17 cellular contexts compared by ENCODE assay signal in the genomic region with DNA sequence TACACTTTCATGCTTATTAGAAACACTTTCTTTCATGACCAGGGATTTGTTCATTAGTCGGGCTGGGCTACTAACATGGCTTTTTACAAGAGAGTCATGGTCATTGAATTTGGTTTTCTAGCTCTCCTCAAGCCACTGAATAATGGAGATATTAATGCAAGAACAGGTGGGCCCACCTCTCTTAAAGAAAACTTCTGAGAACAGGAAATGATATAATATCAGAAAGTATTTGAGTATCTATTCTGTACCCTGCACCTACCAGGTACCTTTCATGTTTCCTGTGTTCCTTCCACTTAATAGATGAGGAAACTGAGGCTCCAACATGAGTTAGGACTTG.
DNase-seq lines count a peak whose midpoint lies in the region; ATAC-seq and TF ChIP-seq lines count a peak whose summit lies in the region.
"Had no signal": no experiment of that assay in that cellular context is flagged by ENCODE, and none has a peak within 500 bp of the region (broad histone marks: within the 10 kb centered on the region; RNA-seq: fewer than 3 reads in every experiment).

No MANE protein-coding gene starts in this region.

- 0 out of 2 replicates have a peak overlapping the region, but pooled peaks have one; percentile 69 for H3K27ac ChIP-seq in PC-3 (ENCODE audit: low read length)

- CTCF ChIA-PET in PC-3 (lab: Charles Lee), result no interaction called here

- intact Hi-C loops in PC-3 (cut with micrococcal nuclease), result loop anchor here (2.0 kb wide), 1 partner anchor 20 kb away; no protein-coding TSS in a partner anchor

- peaks cover 25% of the 10 kb centered on the region for H3K4me1 ChIP-seq in PC-3 (ENCODE audit: insufficient read depth, low read length)
- H3K4me1 ChIP-seq: BE2C had no signal

- no peaks in the 10 kb centered on the region for H4K20me1 ChIP-seq in PC-3 (ENCODE audit: low read length)

- no peaks in the 10 kb centered on the region for H3K79me2 ChIP-seq in PC-3 (ENCODE audit: low read length)

- H3K4me1 Mint-ChIP-seq in brain (peaks cover 47% of the 10 kb centered on the region), mesothelial cell of epicardium (peaks cover 27% of the 10 kb centered on the region), type B pancreatic cell (ENCODE audit: unreplicated experiment) (peaks cover 44% of the 10 kb centered on the region)
- H3K4me1 Mint-ChIP-seq: CD4-positive, CD25-positive, alpha-beta regulatory T cell; CD8-positive, alpha-beta memory T cell had no signal

- H3K36me3 Mint-ChIP-seq in brain, result no peaks in the 10 kb centered on the region
- no peaks in the 10 kb centered on the region for H3K36me3 Mint-ChIP-seq in mesothelial cell of epicardium
- H3K36me3 Mint-ChIP-seq in type B pancreatic cell, result no peaks in the 10 kb centered on the region
- H3K36me3 Mint-ChIP-seq: CD4-positive, CD25-positive, alpha-beta regulatory T cell; CD8-positive, alpha-beta memory T cell had no signal

- H3K27ac Mint-ChIP-seq in brain (peak overlapping the region in 3 of 5 experiments; percentile 6 to 89 (median 73)), mesothelial cell of epicardium (peak overlapping the region; percentile 55), type B pancreatic cell (no peak overlapping the region)
- H3K27ac Mint-ChIP-seq: CD4-positive, CD25-positive, alpha-beta regulatory T cell; CD8-positive, alpha-beta memory T cell had no signal

- no peaks in the 10 kb centered on the region for H3K9me2 ChIP-seq in PC-3 (replicated peaks; ENCODE audit: low read length)

- POLR2A ChIA-PET in PC-3 (lab: Charles Lee; ENCODE audit: unreplicated experiment), result interaction anchor here (1.0 kb wide), 1 partner anchor 37 kb away, joined by 5 read pairs; no protein-coding TSS in a partner anchor

- H3K4me3 Mint-ChIP-seq in brain (peak overlapping the region in 3 of 5 experiments; percentile 19 to 69 (median 47)), mesothelial cell of epicardium (no peak overlapping the region), type B pancreatic cell (peak overlapping the region; percentile 23)
- H3K4me3 Mint-ChIP-seq: CD8-positive, alpha-beta memory T cell had no signal

- ATAC-seq in PC-3 (no peak), GM21367 (IDR thresholded peaks at IDR 0.05; ENCODE audit: unreplicated experiment) (no peak)
- ATAC-seq: HCT116 had no signal

- DNase-seq in PC-3, result no peak
- DNase-seq in mesothelial cell of epicardium (ENCODE audit: low spot score in 2 of 2, unreplicated experiment in 2 of 2), result no peak
- no peak for DNase-seq in type B pancreatic cell (ENCODE audit: extremely low spot score, unreplicated experiment)
- DNase-seq in activated CD4-positive, CD25-positive, alpha-beta regulatory T cell treated with anti-CD3 and anti-CD28 coated beads, Interleukin-2, amount 50 U/mL, for 72 hours, result no peak
- DNase-seq in NCI-H2029 treated with DMSO at 0.1 percent for 48 hours (lab: John Stamatoyannopoulos, UW), result no peak
- DNase-seq: BE2C; CD4-positive, CD25-positive, alpha-beta regulatory T cell; CD8-positive, alpha-beta memory T cell; COR-L47; DMS 273 treated with DMSO at 0.1 percent for 48 hours; GDM1; GOT3; H7; IMR-90 had no signal

- no peak overlapping the region for H2AFZ ChIP-seq in PC-3 (ENCODE audit: low read length)

- H3K9me3 Mint-ChIP-seq in brain (peaks cover 0 to 4% (median 0%) of the 10 kb centered on the region in 5 experiments), mesothelial cell of epicardium (no peaks in the 10 kb centered on the region), type B pancreatic cell (no peaks in the 10 kb centered on the region)
- H3K9me3 Mint-ChIP-seq: CD4-positive, CD25-positive, alpha-beta regulatory T cell; CD8-positive, alpha-beta memory T cell had no signal

- no peaks in the 10 kb centered on the region for H3K9me3 ChIP-seq in PC-3 (ENCODE audit: low read length)
- H3K9me3 ChIP-seq: BE2C had no signal

- no peaks in the 10 kb centered on the region for H3K36me3 ChIP-seq in PC-3 (ENCODE audit: low read depth, low read length)
- H3K36me3 ChIP-seq: BE2C had no signal

- H3K4me2 ChIP-seq in PC-3 (ENCODE audit: low read length), result no peak overlapping the region

- H3K27me3 ChIP-seq in PC-3 (ENCODE audit: low read length), result no peaks in the 10 kb centered on the region
- H3K27me3 ChIP-seq: BE2C had no signal

- no peak overlapping the region for H3K4me3 ChIP-seq in PC-3 (ENCODE audit: low read length)

- no peak overlapping the region for H3K9ac ChIP-seq in PC-3 (ENCODE audit: low read length)

- H3K27me3 Mint-ChIP-seq in brain, result peaks cover 25% of the 10 kb centered on the region
- H3K27me3 Mint-ChIP-seq in mesothelial cell of epicardium (ENCODE audit: low read depth), result peaks cover 17% of the 10 kb centered on the region
- H3K27me3 Mint-ChIP-seq in type B pancreatic cell, result peaks cover 28% of the 10 kb centered on the region

- no peak for TF ChIP-seq CTCF in PC-3 (conservative IDR thresholded peaks at IDR 0.05; ENCODE audit: low read depth, low read length)
- TF ChIP-seq CTCF in brain (conservative IDR thresholded peaks at IDR 0.05), result no peak
- TF ChIP-seq CTCF in mesothelial cell of epicardium (IDR thresholded peaks at IDR 0.05; ENCODE audit: unreplicated experiment), result no peak
- no peak for TF ChIP-seq CTCF in type B pancreatic cell (conservative IDR thresholded peaks at IDR 0.05)

- BruUV-seq in PC-3 (replicated peaks; lab: Mats Ljungman, UMichigan), result no TSS peak

- H3F3A ChIP-seq in PC-3 (ENCODE audit: low read length, unreplicated experiment), result no peaks in the 10 kb centered on the region
